14 cellular contexts compared by ENCODE assay signal in the genomic region with DNA sequence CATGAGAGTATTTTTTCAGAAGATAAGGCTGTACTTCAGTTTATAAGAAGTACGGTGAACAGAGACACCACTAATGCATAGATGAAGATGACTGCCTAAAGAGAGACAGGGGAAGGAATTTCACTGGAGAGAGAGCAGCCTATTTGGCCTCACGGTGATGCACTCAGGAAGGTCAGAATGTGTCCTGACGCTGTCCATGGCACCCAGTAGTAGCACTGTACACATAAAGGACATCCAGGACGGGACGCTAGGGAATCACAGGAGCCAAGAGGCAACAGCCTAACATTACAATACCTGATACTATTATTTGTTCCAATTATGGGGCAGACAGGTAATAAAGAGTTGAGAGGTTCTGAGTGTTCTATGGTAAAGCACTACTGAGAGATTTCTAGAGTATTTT.
"Had no signal": no experiment of that assay in that cellular context is flagged by ENCODE, and none has a peak within 500 bp of the region (broad histone marks: within the 10 kb centered on the region; RNA-seq: fewer than 3 reads in every experiment).

No MANE protein-coding gene starts in this region.

- H3K27me3 Mint-ChIP-seq: activated naive CD8-positive, alpha-beta T cell had no signal

- H3K36me3 Mint-ChIP-seq: activated naive CD8-positive, alpha-beta T cell; mesothelial cell of epicardium; natural killer cell treated with Interleukin-12 subunit alpha and Interleukin-12 subunit beta and Interleukin-15 and Interleukin-18, amount 100 ng/mL, for 72 hours had no signal

- H3K27ac Mint-ChIP-seq: activated naive CD8-positive, alpha-beta T cell; mesothelial cell of epicardium; natural killer cell treated with Interleukin-12 subunit alpha and Interleukin-12 subunit beta and Interleukin-15 and Interleukin-18, amount 100 ng/mL, for 72 hours; stimulated activated naive CD8-positive, alpha-beta T cell treated with anti-CD3 and anti-CD28 coated beads, Interleukin-15, amount 100 ng/mL, for 72 hours had no signal

- H3K4me3 Mint-ChIP-seq: activated naive CD8-positive, alpha-beta T cell; mesothelial cell of epicardium; natural killer cell treated with Interleukin-12 subunit alpha and Interleukin-12 subunit beta and Interleukin-15 and Interleukin-18, amount 100 ng/mL, for 72 hours; stimulated activated naive CD8-positive, alpha-beta T cell treated with anti-CD3 and anti-CD28 coated beads, Interleukin-15, amount 100 ng/mL, for 72 hours had no signal

- ATAC-seq: left colon; lower lobe of right lung; natural killer cell treated with Interleukin-12 subunit alpha and Interleukin-12 subunit beta and Interleukin-15 and Interleukin-18, amount 100 ng/mL, for 72 hours; sciatic nerve; stimulated activated naive CD8-positive, alpha-beta T cell treated with anti-CD3 and anti-CD28 coated beads, Interleukin-15, amount 100 ng/mL, for 72 hours had no signal

- H3K9me3 Mint-ChIP-seq: mesothelial cell of epicardium; natural killer cell treated with Interleukin-12 subunit alpha and Interleukin-12 subunit beta and Interleukin-15 and Interleukin-18, amount 100 ng/mL, for 72 hours; stimulated activated naive CD8-positive, alpha-beta T cell treated with anti-CD3 and anti-CD28 coated beads, Interleukin-15, amount 100 ng/mL, for 72 hours had no signal

- DNase-seq: activated CD4-positive, CD25-positive, alpha-beta regulatory T cell treated with anti-CD3 and anti-CD28 coated beads, Interleukin-2, amount 50 U/mL, for 72 hours; cerebellar nuclear complex; cortex of kidney; effector CD4-positive, alpha-beta T cell; foreskin fibroblast; left colon; lower lobe of right lung; stimulated activated CD4-positive, alpha-beta T cell treated with anti-CD3 and anti-CD28 coated beads, Interleukin-4, amount 100 ng/mL, for 1 hour; stimulated activated naive CD8-positive, alpha-beta T cell treated with anti-CD3 and anti-CD28 coated beads, Interleukin-15, amount 100 ng/mL, for 72 hours; trophoblast cell had no signal
